In genomic region chr6:18025591-18025990, GRCh38 we compare ENCODE assay signal across 22 cellular contexts. TPM values are rescaled to one million over a fixed set of nuclear protein-coding genes. Genes with fewer than 3 reads are reported as not detected.
DNase-seq lines count a peak whose midpoint lies in the region; ATAC-seq, FAIRE-seq and TF ChIP-seq lines count a peak whose summit lies in the region.
"Had no signal": no experiment of that assay in that cellular context is flagged by ENCODE, and none has a peak within 500 bp of the region (broad histone marks: within the 10 kb centered on the region; RNA-seq: fewer than 3 reads in every experiment).

No MANE protein-coding gene starts in this region.

- peak overlapping the region; percentile 36 for H2AFZ ChIP-seq in keratinocyte (ENCODE audit: control insufficient read depth, low read length)

- H3K36me3 ChIP-seq in keratinocyte (ENCODE audit: control insufficient read depth in 2 of 2, extremely low read depth in 1 of 2, insufficient read depth in 2 of 2, low read length in 2 of 2): no peaks in the 10 kb centered on the region
- no peaks in the 10 kb centered on the region for H3K36me3 ChIP-seq in small intestine (ENCODE audit: control insufficient read depth in 2 of 2, insufficient read depth in 2 of 2, low read length in 2 of 2)
- H3K36me3 ChIP-seq: BE2C, Peyer's patch, SJCRH30 had no signal

- H3K4me2 ChIP-seq in keratinocyte (ENCODE audit: control insufficient read depth, extremely low read depth, insufficient read depth, low read depth, low read length): no peak overlapping the region
- H3K4me2 ChIP-seq: A549, GM23338 had no signal

- no peak for ATAC-seq in GM21360 (IDR thresholded peaks at IDR 0.05; ENCODE audit: unreplicated experiment)
- ATAC-seq: A549, GM12878, GM23338, HCT116 had no signal

- WGBS in small intestine, 3 donors: 81 to 93% (median 82%) methylated on average over 6 of the region's 6 CpGs

- peak overlapping the region; percentile 2 for H3K27ac ChIP-seq in keratinocyte (ENCODE audit: control insufficient read depth, insufficient read depth, low read length)
- H3K27ac ChIP-seq in small intestine (ENCODE audit: low read depth in 1 of 2, low read length in 1 of 2): no peak overlapping the region
- H3K27ac ChIP-seq: A549, Peyer's patch, SJCRH30 had no signal

- H3K79me2 ChIP-seq in keratinocyte (ENCODE audit: control insufficient read depth, insufficient read depth, low read length): no peaks in the 10 kb centered on the region

- H3K9me3 ChIP-seq in keratinocyte (ENCODE audit: control insufficient read depth, low read depth, low read length): peaks cover 2% of the 10 kb centered on the region
- H3K9me3 ChIP-seq in small intestine (ENCODE audit: control insufficient read depth, low read depth): peaks cover 2% of the 10 kb centered on the region
- H3K9me3 ChIP-seq: A549, BE2C, Peyer's patch, SJCRH30 had no signal

- no peak for TF ChIP-seq CTCF in keratinocyte (optimal IDR thresholded peaks at IDR 0.05 in 1 of 3, IDR thresholded peaks at IDR 0.05 in 1 of 3, conservative IDR thresholded peaks at IDR 0.05 in 1 of 3; ENCODE audit: extremely low read depth in 1 of 3, insufficient read depth in 2 of 3, low read length in 3 of 3)

- H3K4me3 ChIP-seq in keratinocyte (ENCODE audit: control insufficient read depth in 2 of 3, extremely low read depth in 1 of 3, insufficient read depth in 2 of 3, low read depth in 1 of 3, low read length in 3 of 3): no peak overlapping the region
- H3K4me3 ChIP-seq in small intestine (ENCODE audit: low read depth in 1 of 2, low read length in 2 of 2): no peak overlapping the region
- H3K4me3 ChIP-seq: A549, GM12878, GM23338, Peyer's patch, SJCRH30 had no signal

- H4K20me1 ChIP-seq in keratinocyte (ENCODE audit: control insufficient read depth, extremely low read depth, insufficient read depth, low read length): no peaks in the 10 kb centered on the region

- H3K9ac ChIP-seq in keratinocyte (ENCODE audit: control insufficient read depth, extremely low read depth, insufficient read depth, low read length): no peak overlapping the region

- H3K27me3 ChIP-seq in keratinocyte (ENCODE audit: control insufficient read depth, extremely low read depth, insufficient read depth, low read length): no peaks in the 10 kb centered on the region
- peaks cover 0 to 2% of the 10 kb centered on the region in 2 donors for H3K27me3 ChIP-seq in small intestine (ENCODE audit: control insufficient read depth in 2 of 2, insufficient read depth in 2 of 2, low read length in 2 of 2)
- H3K27me3 ChIP-seq: BE2C, Peyer's patch, SJCRH30 had no signal

- FAIRE-seq in keratinocyte (lab: Jason Lieb, UNC) (no peak), small intestine (lab: Jason Lieb, UNC) (no peak)
- FAIRE-seq: A549, GM12878 had no signal

- H3K9me1 ChIP-seq in keratinocyte (ENCODE audit: control insufficient read depth, extremely low read depth, insufficient read depth, low read length): no peaks in the 10 kb centered on the region

- DNase-seq in EL (peak; percentile 14), ecto neural progenitor cell (ENCODE audit: low spot score) (peak; percentile 12), keratinocyte (ENCODE audit: low read depth, low spot score) (no peak), small intestine (peak; percentile 18), H4 (ENCODE audit: low spot score) (no peak)
- DNase-seq in activated CD4-positive, alpha-beta T cell treated with anti-CD3 and anti-CD28 coated beads, Interleukin-2, amount 50 U/mL, for 4 hours: no peak
- DNase-seq: BE2C, Karpas-422, MV-4-11, NCI-H1105 treated with DMSO at 0.1 percent for 48 hours, NCI-H1694, NCI-H2081, NCI-H2171, NCI-H524 treated with DMSO at 0.1 percent for 48 hours, NCI-H82, Peyer's patch, SJCRH30 had no signal

- H3K4me1 ChIP-seq in keratinocyte (ENCODE audit: control insufficient read depth, extremely low read depth, insufficient read depth, low read length) (peaks cover 41% of the 10 kb centered on the region), small intestine (ENCODE audit: control insufficient read depth in 2 of 2, insufficient read depth in 1 of 2, low read depth in 1 of 2, low read length in 1 of 2) (no peaks in the 10 kb centered on the region)
- H3K4me1 ChIP-seq: BE2C, Peyer's patch, SJCRH30 had no signal

- dilution Hi-C loops in keratinocyte (cut with MboI; ENCODE audit: extremely low pct_ligation_motif_present, low sequenced_read_pairs): no loop called here

RNA-seq across cellular contexts. Expression of gene KIF13A, which starts 38.2 kb away (rescaled TPM):
- 90.1 to 106 TPM (median 96.2 TPM) in 3 replicates for polyA plus RNA-seq in keratinocyte
- polyA plus RNA-seq in keratinocyte (2011; ENCODE audit: low read depth): 40.6 TPM
- polyA plus RNA-seq in keratinocyte (2011; cell fraction: cytosol; rRNA removed): 81.7 and 104 TPM in 2 replicates
- polyA plus RNA-seq in keratinocyte (2011; cell fraction: nucleus; rRNA removed): 149 and 161 TPM in 2 replicates
- polyA plus RNA-seq in keratinocyte (2012; ENCODE audit: low replicate concordance): 51.2 and 90.2 TPM in 2 replicates
- 87.5 to 126 TPM (median 106 TPM) in 3 replicates for polyA minus RNA-seq in keratinocyte
- 73.3 TPM for polyA minus RNA-seq in keratinocyte (2011; cell fraction: cytosol; rRNA and poly(A)+ RNA removed)
- polyA minus RNA-seq in keratinocyte (2011; cell fraction: nucleus; rRNA and poly(A)+ RNA removed): 171 and 308 TPM in 2 replicates
- 10 to 100 TPM; 28.0 to 34.9 (median 29.5) TPM for polyA plus RNA-seq in small intestine
- total RNA-seq in H4 (2014; rRNA removed; shearing (Covaris generic)): 11.4 and 12.7 TPM in 2 replicates

Comparison
In these comparisons a context has a peak if more than half of its experiments do, and no peak if none do; other contexts are left out.
1. DNase-seq: peak in EL (single experiment), ecto neural progenitor cell (single experiment) and small intestine (single experiment); none in keratinocyte (single experiment), H4 (single experiment) and activated CD4-positive, alpha-beta T cell treated with anti-CD3 and anti-CD28 coated beads, Interleukin-2, amount 50 U/mL, for 4 hours (0 of 2).